16 cellular contexts compared by ENCODE assay signal in genomic region chr15:49644364-49644794, GRCh38. TPM values are rescaled to one million over a fixed set of nuclear protein-coding genes. Genes with fewer than 3 reads are reported as not detected.
A peak's percentile ranks its signal among the peaks of the same experiment; 100 is the strongest.
DNase-seq lines count a peak whose midpoint lies in the region; ATAC-seq and TF ChIP-seq lines count a peak whose summit lies in the region.
"Had no signal": no experiment of that assay in that cellular context is flagged by ENCODE, and none has a peak within 500 bp of the region (broad histone marks: within the 10 kb centered on the region; RNA-seq: fewer than 3 reads in every experiment).

No MANE protein-coding gene starts in this region.

- H3K36me3 Mint-ChIP-seq in GM23338 (ENCODE audit: low read depth) = no peaks in the 10 kb centered on the region
- H3K36me3 Mint-ChIP-seq in nephron (ENCODE audit: low read depth) = peaks cover 38% of the 10 kb centered on the region

- no peak overlapping the region for H3K27ac Mint-ChIP-seq in GM23338
- peak overlapping the region; percentile 92 to 96 (median 93) for H3K27ac Mint-ChIP-seq in nephron
- H3K27ac Mint-ChIP-seq: activated CD4-positive, alpha-beta memory T cell treated with anti-CD3 and anti-CD28 coated beads, Interleukin-2, amount 10 ng/mL, durations not matched to agents 7 days and 5 days had no signal

- H3K4me3 ChIP-seq in GM23338 = no peak overlapping the region
- H3K4me3 ChIP-seq: left lung had no signal

- no peak overlapping the region for H2AFZ ChIP-seq in GM23338

- no peaks in the 10 kb centered on the region for H3K79me2 ChIP-seq in GM23338 (replicated peaks; ENCODE audit: insufficient read depth)

- TF ChIP-seq POLR2A in erythroblast (IDR thresholded peaks at IDR 0.05; ENCODE audit: low read length) = no peak

- H3K9me2 ChIP-seq in GM23338 (ENCODE audit: insufficient read depth) = no peaks in the 10 kb centered on the region

- no peak overlapping the region for H3K4me2 ChIP-seq in GM23338

- ATAC-seq in GM23338 (peak; percentile 94), HG03469 (IDR thresholded peaks at IDR 0.05; ENCODE audit: unreplicated experiment) (no peak)
- ATAC-seq: left lung; naive thymus-derived CD4-positive, alpha-beta T cell had no signal

- H3K9me3 Mint-ChIP-seq in GM23338 (no peaks in the 10 kb centered on the region), nephron (peaks cover 6% of the 10 kb centered on the region)
- H3K9me3 Mint-ChIP-seq: activated CD4-positive, alpha-beta memory T cell treated with anti-CD3 and anti-CD28 coated beads, Interleukin-2, amount 10 ng/mL, durations not matched to agents 7 days and 5 days; naive thymus-derived CD4-positive, alpha-beta T cell had no signal

- H3K4me1 ChIP-seq in GM23338 (ENCODE audit: insufficient read depth) = peaks cover 6% of the 10 kb centered on the region; the same call in 1 of the 2 replicates
- H3K4me1 ChIP-seq: left lung had no signal

- no peaks in the 10 kb centered on the region for H3F3A ChIP-seq in GM23338 (replicated peaks; ENCODE audit: low read depth)

- peaks cover 2% of the 10 kb centered on the region; the same call in 1 of the 2 replicates for H4K20me1 ChIP-seq in GM23338 (replicated peaks; ENCODE audit: insufficient read depth)

- DNase-seq in GM23338 (ENCODE audit: low spot score) = peak; percentile 21
- peak; percentile 90 for DNase-seq in NCI-H69 (lab: John Stamatoyannopoulos, UW)
- DNase-seq in erythroblast (lab: John Stamatoyannopoulos, UW) = peak; percentile 34 to 68
- DNase-seq in epidermal melanocyte (ENCODE audit: insufficient read length, low spot score) = no peak
- DNase-seq in GDM1 (lab: John Stamatoyannopoulos, UW) = no peak
- DNase-seq in medulla oblongata (ENCODE audit: extremely low spot score) = no peak
- DNase-seq: activated CD4-positive, alpha-beta memory T cell treated with anti-CD3 and anti-CD28 coated beads, Interleukin-2, amount 10 ng/mL, durations not matched to agents 7 days and 5 days; Calu3; dermis blood vessel endothelial cell; HCEC 1CT; KBM-7; left lung; naive thymus-derived CD4-positive, alpha-beta T cell; NCI-H510A had no signal

- no peak for TF ChIP-seq CTCF in GM23338 (conservative IDR thresholded peaks at IDR 0.05; ENCODE audit: low read depth in 2 of 2)
- TF ChIP-seq CTCF in nephron (IDR thresholded peaks at IDR 0.05; ENCODE audit: unreplicated experiment in 3 of 3) = no peak

- no peaks in the 10 kb centered on the region for H3K27me3 Mint-ChIP-seq in GM23338 (ENCODE audit: insufficient read depth, low read depth, poor library complexity)
- no peaks in the 10 kb centered on the region for H3K27me3 Mint-ChIP-seq in nephron (ENCODE audit: low read depth)
- H3K27me3 Mint-ChIP-seq: activated CD4-positive, alpha-beta memory T cell treated with anti-CD3 and anti-CD28 coated beads, Interleukin-2, amount 10 ng/mL, durations not matched to agents 7 days and 5 days; naive thymus-derived CD4-positive, alpha-beta T cell had no signal

- no peaks in the 10 kb centered on the region for H3K27me3 ChIP-seq in GM23338 (ENCODE audit: insufficient read depth)
- H3K27me3 ChIP-seq: left lung had no signal

- H3K36me3 ChIP-seq in GM23338 (ENCODE audit: insufficient read depth) = no peaks in the 10 kb centered on the region
- H3K36me3 ChIP-seq: left lung had no signal

- peaks cover 10% of the 10 kb centered on the region; the same call in 2 of the 3 replicates for H3K4me1 Mint-ChIP-seq in GM23338
- peaks cover 29% of the 10 kb centered on the region for H3K4me1 Mint-ChIP-seq in nephron
- H3K4me1 Mint-ChIP-seq: activated CD4-positive, alpha-beta memory T cell treated with anti-CD3 and anti-CD28 coated beads, Interleukin-2, amount 10 ng/mL, durations not matched to agents 7 days and 5 days had no signal

- H3K4me3 Mint-ChIP-seq in GM23338 (no peak overlapping the region), nephron (no peak overlapping the region)
- H3K4me3 Mint-ChIP-seq: activated CD4-positive, alpha-beta memory T cell treated with anti-CD3 and anti-CD28 coated beads, Interleukin-2, amount 10 ng/mL, durations not matched to agents 7 days and 5 days; naive thymus-derived CD4-positive, alpha-beta T cell had no signal

- H3K27ac ChIP-seq in GM23338 (ENCODE audit: low read depth) = no peak overlapping the region

TF ChIP-seq in GM23338, 12 proteins besides CTCF, POLR2A, EP300 and RAD21 (continues in another document):
- TF ChIP-seq CREB1 (CRISPR knock-in tag; IDR thresholded peaks at IDR 0.05; ENCODE audit: low read depth) (peak; percentile 53; the same call in 1 of the 2 replicates), STAT1 (IDR thresholded peaks at IDR 0.05; ENCODE audit: unreplicated experiment) (no peak), ZNF462 (CRISPR knock-in tag; IDR thresholded peaks at IDR 0.05) (no peak)

RNA-seq across cellular contexts. Expression of gene DTWD1, which starts 23.5 kb away (rescaled TPM):
- total RNA-seq in GM23338 (2014; rRNA removed; shearing (Covaris generic)) = 28.4 and 28.6 TPM in 2 replicates
- 34.3 and 45.2 TPM in 2 replicates for polyA plus RNA-seq in GM23338 (2016; fragmentation: Nextera tagmentation; extraction: Ambion mirVana)

RNA-seq across cellular contexts. Expression of gene FAM227B, which starts 23.8 kb away (rescaled TPM):
- total RNA-seq in GM23338 (2014; rRNA removed; shearing (Covaris generic)) = 2.6 and 10.1 TPM in 2 replicates
- 10.0 and 10.2 TPM in 2 replicates for polyA plus RNA-seq in GM23338 (2016; fragmentation: Nextera tagmentation; extraction: Ambion mirVana)

Comparison
In these comparisons a context has a peak if more than half of its experiments do, and no peak if none do; other contexts are left out.
1. DNase-seq: peak in GM23338 (single experiment), NCI-H69 (single experiment) and erythroblast (2 of 2); none in epidermal melanocyte (single experiment), GDM1 (single experiment) and medulla oblongata (single experiment).